ENCODE assay signal across 13 cellular contexts in genomic region chr7:123738808-123739207, GRCh38. TPM values are rescaled to one million over a fixed set of nuclear protein-coding genes. Genes with fewer than 3 reads are reported as not detected.
DNase-seq lines count a peak whose midpoint lies in the region; ATAC-seq and TF ChIP-seq lines count a peak whose summit lies in the region.
"Had no signal": no experiment of that assay in that cellular context is flagged by ENCODE, and none has a peak within 500 bp of the region (broad histone marks: within the 10 kb centered on the region; RNA-seq: fewer than 3 reads in every experiment).

No MANE protein-coding gene starts in this region.

- H3K27ac Mint-ChIP-seq in WTC11 = 0 out of 2 replicates have a peak overlapping the region, but pooled peaks have one; percentile 17
- H3K27ac Mint-ChIP-seq: HFFc6 had no signal

- H3K4me2 ChIP-seq in hepatocyte (peak overlapping the region; percentile 3), trophoblast cell (ENCODE audit: low read length) (no peak overlapping the region)
- H3K4me2 ChIP-seq: BLaER1 had no signal

- POLR2A ChIA-PET in WTC11 (lab: Charles Lee) = no interaction called here

- H3K23ac ChIP-seq in trophoblast cell (ENCODE audit: low read length) = no peak overlapping the region

- peak overlapping the region; percentile 79 for H3K4ac ChIP-seq in trophoblast cell (ENCODE audit: low read depth, low read length)

- H2AFZ ChIP-seq in hepatocyte = no peak overlapping the region
- H2AFZ ChIP-seq in trophoblast cell (ENCODE audit: insufficient read depth, low read length, poor library complexity) = no peak overlapping the region

- H3K4me1 ChIP-seq in hepatocyte (ENCODE audit: insufficient read depth) (peaks cover 21% of the 10 kb centered on the region), trophoblast cell (ENCODE audit: control insufficient read depth in 1 of 2, insufficient read depth in 2 of 2, low read length in 2 of 2) (peaks cover 0 to 2% of the 10 kb centered on the region in 2 experiments)
- H3K4me1 ChIP-seq: BLaER1 had no signal

- H3K4me3 ChIP-seq in hepatocyte = no peak overlapping the region
- H3K4me3 ChIP-seq in trophoblast cell (ENCODE audit: low read depth, low read length) = no peak overlapping the region
- H3K4me3 ChIP-seq: BLaER1 had no signal

- no peak overlapping the region for H3K4me3 Mint-ChIP-seq in WTC11
- H3K4me3 Mint-ChIP-seq: CD8-positive, alpha-beta memory T cell; HFFc6 had no signal

- no peak overlapping the region for H2BK120ac ChIP-seq in trophoblast cell (ENCODE audit: insufficient read depth, low read length, poor library complexity)

- no peak overlapping the region for H2BK5ac ChIP-seq in trophoblast cell (ENCODE audit: low read depth, low read length, poor library complexity)

- no peaks in the 10 kb centered on the region for H3K36me3 Mint-ChIP-seq in WTC11

- H4K20me1 ChIP-seq in hepatocyte (ENCODE audit: insufficient read depth, poor library complexity, severe bottlenecking) = peaks cover 63% of the 10 kb centered on the region

- H3K9me3 Mint-ChIP-seq in WTC11 = no peaks in the 10 kb centered on the region
- H3K9me3 Mint-ChIP-seq: HFFc6 had no signal

- H3K79me2 ChIP-seq in hepatocyte = peaks cover 99% of the 10 kb centered on the region
- H3K79me2 ChIP-seq in trophoblast cell (ENCODE audit: control insufficient read depth, insufficient read depth, low read length, poor library complexity) = peaks cover 9% of the 10 kb centered on the region

- WGBS in hepatocyte (ENCODE audit: low lambda C conversion rate, missing lambda C conversion rate) = 83% methylated on average over 2 of the region's 2 CpGs
- WGBS in trophoblast cell (ENCODE audit: extremely low coverage, insufficient coverage, insufficient read length) = no CpG with 5 or more reads among the region's 2 CpGs

- no peak overlapping the region for H2AK5ac ChIP-seq in trophoblast cell (ENCODE audit: low read length)

- H4K8ac ChIP-seq in trophoblast cell (ENCODE audit: low read depth, low read length) = no peak overlapping the region

- no peak overlapping the region for H4K12ac ChIP-seq in trophoblast cell (ENCODE audit: low read depth, low read length)

- peaks cover 30% of the 10 kb centered on the region for H3K4me1 Mint-ChIP-seq in WTC11

- CTCF ChIA-PET in WTC11 (lab: Charles Lee) = interaction anchor here (1.0 to 1.2 kb wide), 2 partner anchors 21 to 37 kb away, joined by 3 to 4 read pairs; no protein-coding TSS in a partner anchor

- H3K36me3 ChIP-seq in hepatocyte (replicated peaks; ENCODE audit: insufficient read depth, low read depth) (no peaks in the 10 kb centered on the region), trophoblast cell (ENCODE audit: control insufficient read depth in 1 of 2, insufficient read depth in 2 of 2, low read length in 2 of 2) (peaks cover 0 to 2% of the 10 kb centered on the region in 2 experiments)

- no peaks in the 10 kb centered on the region for H3K27me3 Mint-ChIP-seq in WTC11 (ENCODE audit: low read depth)
- H3K27me3 Mint-ChIP-seq: CD8-positive, alpha-beta memory T cell had no signal

- H4K91ac ChIP-seq in trophoblast cell (ENCODE audit: low read depth, low read length) = no peak overlapping the region

- H3K27me3 ChIP-seq in hepatocyte (no peaks in the 10 kb centered on the region), trophoblast cell (ENCODE audit: insufficient read depth, low read length) (no peaks in the 10 kb centered on the region)
- H3K27me3 ChIP-seq: BLaER1 had no signal

- H2BK12ac ChIP-seq in trophoblast cell (ENCODE audit: low read length) = no peak overlapping the region

- H3K18ac ChIP-seq in trophoblast cell (ENCODE audit: low read length) = no peak overlapping the region

- H3K27ac ChIP-seq in hepatocyte (no peak overlapping the region), trophoblast cell (ENCODE audit: low read depth, low read length) (no peak overlapping the region)
- H3K27ac ChIP-seq: BLaER1 had no signal

- H3K9me2 ChIP-seq in hepatocyte (replicated peaks; ENCODE audit: insufficient read depth) = no peaks in the 10 kb centered on the region

- H3K14ac ChIP-seq in trophoblast cell (ENCODE audit: low read length) = no peak overlapping the region

- H3K9me3 ChIP-seq in hepatocyte (ENCODE audit: low read depth) = no peaks in the 10 kb centered on the region
- H3K9me3 ChIP-seq in trophoblast cell (ENCODE audit: insufficient read depth, low read depth, low read length) = no peaks in the 10 kb centered on the region

- no peaks in the 10 kb centered on the region for H3K79me1 ChIP-seq in trophoblast cell (ENCODE audit: low read length)

- ATAC-seq in WTC11 = no peak
- no peak for ATAC-seq in GM18520 (IDR thresholded peaks at IDR 0.05; ENCODE audit: unreplicated experiment)
- no peak for ATAC-seq in GM19023 (IDR thresholded peaks at IDR 0.05; ENCODE audit: unreplicated experiment)

- no peak for DNase-seq in WTC11 (ENCODE audit: low spot score)
- no peak for DNase-seq in hepatocyte (ENCODE audit: low spot score)
- peak in 1 of 2 donors; percentile 39 for DNase-seq in trophoblast cell
- DNase-seq in germinal center (ENCODE audit: low spot score) = no peak
- no peak for DNase-seq in inferior parietal cortex (ENCODE audit: extremely low spot score)
- DNase-seq: AML-193; CD8-positive, alpha-beta memory T cell; GF-D8; HCEC 1CT; HFFc6 had no signal

- TF ChIP-seq CTCF in WTC11 (IDR thresholded peaks at IDR 0.05) (no peak), hepatocyte (IDR thresholded peaks at IDR 0.05; ENCODE audit: poor library complexity) (no peak)

- H3K9ac ChIP-seq in trophoblast cell (ENCODE audit: low read length) = no peak overlapping the region
- H3K9ac ChIP-seq: BLaER1 had no signal

TF ChIP-seq in WTC11, 78 proteins besides CTCF, POLR2A, EP300 and RAD21:
- no peak for TF ChIP-seq CBFB (CRISPR knock-in tag; IDR thresholded peaks at IDR 0.05; ENCODE audit: low read depth)
- TF ChIP-seq, protein P1, sequence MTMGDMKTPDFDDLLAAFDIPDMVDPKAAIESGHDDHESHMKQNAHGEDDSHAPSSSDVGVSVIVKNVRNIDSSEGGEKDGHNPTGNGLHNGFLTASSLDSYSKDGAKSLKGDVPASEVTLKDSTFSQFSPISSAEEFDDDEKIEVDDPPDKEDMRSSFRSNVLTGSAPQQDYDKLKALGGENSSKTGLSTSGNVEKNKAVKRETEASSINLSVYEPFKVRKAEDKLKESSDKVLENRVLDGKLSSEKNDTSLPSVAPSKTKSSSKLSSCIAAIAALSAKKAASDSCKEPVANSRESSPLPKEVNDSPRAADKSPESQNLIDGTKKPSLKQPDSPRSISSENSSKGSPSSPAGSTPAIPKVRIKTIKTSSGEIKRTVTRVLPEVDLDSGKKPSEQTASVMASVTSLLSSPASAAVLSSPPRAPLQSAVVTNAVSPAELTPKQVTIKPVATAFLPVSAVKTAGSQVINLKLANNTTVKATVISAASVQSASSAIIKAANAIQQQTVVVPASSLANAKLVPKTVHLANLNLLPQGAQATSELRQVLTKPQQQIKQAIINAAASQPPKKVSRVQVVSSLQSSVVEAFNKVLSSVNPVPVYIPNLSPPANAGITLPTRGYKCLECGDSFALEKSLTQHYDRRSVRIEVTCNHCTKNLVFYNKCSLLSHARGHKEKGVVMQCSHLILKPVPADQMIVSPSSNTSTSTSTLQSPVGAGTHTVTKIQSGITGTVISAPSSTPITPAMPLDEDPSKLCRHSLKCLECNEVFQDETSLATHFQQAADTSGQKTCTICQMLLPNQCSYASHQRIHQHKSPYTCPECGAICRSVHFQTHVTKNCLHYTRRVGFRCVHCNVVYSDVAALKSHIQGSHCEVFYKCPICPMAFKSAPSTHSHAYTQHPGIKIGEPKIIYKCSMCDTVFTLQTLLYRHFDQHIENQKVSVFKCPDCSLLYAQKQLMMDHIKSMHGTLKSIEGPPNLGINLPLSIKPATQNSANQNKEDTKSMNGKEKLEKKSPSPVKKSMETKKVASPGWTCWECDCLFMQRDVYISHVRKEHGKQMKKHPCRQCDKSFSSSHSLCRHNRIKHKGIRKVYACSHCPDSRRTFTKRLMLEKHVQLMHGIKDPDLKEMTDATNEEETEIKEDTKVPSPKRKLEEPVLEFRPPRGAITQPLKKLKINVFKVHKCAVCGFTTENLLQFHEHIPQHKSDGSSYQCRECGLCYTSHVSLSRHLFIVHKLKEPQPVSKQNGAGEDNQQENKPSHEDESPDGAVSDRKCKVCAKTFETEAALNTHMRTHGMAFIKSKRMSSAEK (CRISPR knock-in tag; IDR thresholded peaks at IDR 0.05; ENCODE audit: borderline replicate concordance) = no peak
- no peak for TF ChIP-seq CREM (CRISPR knock-in tag; IDR thresholded peaks at IDR 0.05)
- no peak for TF ChIP-seq E2F5 (CRISPR knock-in tag; IDR thresholded peaks at IDR 0.05)
- no peak for TF ChIP-seq SMAD4 (CRISPR knock-in tag; IDR thresholded peaks at IDR 0.05)
- TF ChIP-seq ZNF232 (CRISPR knock-in tag; IDR thresholded peaks at IDR 0.05) = no peak
- no peak for TF ChIP-seq HMGA2 (CRISPR knock-in tag; IDR thresholded peaks at IDR 0.05)
- no peak for TF ChIP-seq OVOL2 (CRISPR knock-in tag; IDR thresholded peaks at IDR 0.05; ENCODE audit: borderline replicate concordance)
- no peak for TF ChIP-seq NR3C1 (CRISPR knock-in tag; conservative IDR thresholded peaks at IDR 0.05; ENCODE audit: low read depth)
- TF ChIP-seq GRHL2 (CRISPR knock-in tag; IDR thresholded peaks at IDR 0.05; ENCODE audit: insufficient replicate concordance, severe bottlenecking) = no peak
- no peak for TF ChIP-seq JUN (CRISPR knock-in tag; IDR thresholded peaks at IDR 0.05)
- no peak for TF ChIP-seq ETV6 (CRISPR knock-in tag; IDR thresholded peaks at IDR 0.05)
- TF ChIP-seq ELF4 (CRISPR knock-in tag; IDR thresholded peaks at IDR 0.05; ENCODE audit: low read depth) = no peak
- no peak for TF ChIP-seq TEAD4 (CRISPR knock-in tag; IDR thresholded peaks at IDR 0.05)
- no peak for TF ChIP-seq SMAD3 (CRISPR knock-in tag; IDR thresholded peaks at IDR 0.05; ENCODE audit: borderline replicate concordance)
TF ChIP-seq in WTC11: peak in this region for 0.

RNA-seq across cellular contexts. Expression of gene WASL, which starts 10.0 kb away (rescaled TPM):
- total RNA-seq in WTC11 (2021) = 29.9 to 34.4 TPM (median 30.0 TPM) in 3 replicates
- 41.9 and 48.9 TPM in 2 replicates for total RNA-seq in hepatocyte
- polyA plus RNA-seq in hepatocyte = 29.0 and 36.8 TPM in 2 replicates
- polyA plus RNA-seq in trophoblast cell (2013) = 41.4 and 43.4 TPM in 2 replicates
